Comparison of ENCODE assay signal across 8 cellular contexts in genomic region chr18:2040279-2040678, GRCh38.
"Had no signal": no experiment of that assay in that cellular context is flagged by ENCODE, and none has a peak within 500 bp of the region (broad histone marks: within the 10 kb centered on the region; RNA-seq: fewer than 3 reads in every experiment).

No MANE protein-coding gene starts in this region.

- DNase-seq: GDM1, GF-D8 had no signal

- FAIRE-seq: G401.6, GM12878, GM12891, GM12892, GM18507, GM19239 had no signal

- ATAC-seq: GM12878 had no signal

- H3K4me3 ChIP-seq: GM12878 had no signal
